In the genomic region with DNA sequence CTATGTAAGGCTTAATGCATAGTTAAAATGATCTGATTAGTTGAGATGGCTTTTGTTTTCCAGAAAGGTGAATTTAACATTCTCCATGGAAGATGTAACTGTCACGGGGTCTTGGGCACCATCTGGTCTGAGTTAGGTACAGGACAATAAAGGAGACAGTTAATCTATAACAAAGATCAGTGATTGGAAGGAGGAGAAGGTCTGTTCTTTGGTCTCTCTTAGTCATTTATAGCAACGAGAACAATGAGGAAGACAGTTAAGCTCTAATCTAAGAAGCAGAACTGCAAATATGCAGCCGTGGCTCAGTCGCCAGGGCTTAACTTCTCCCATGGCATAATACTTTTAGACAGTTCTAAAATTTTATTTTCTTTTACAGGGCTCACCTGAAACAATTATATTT, we compare ENCODE assay signal across 2 cellular contexts.
TF ChIP-seq lines count a peak whose summit lies in the region.

No MANE protein-coding gene starts in this region.

TF ChIP-seq in SK-N-SH treated with all-trans-retinoic acid at 6 μM for 48 hours, 23 proteins besides CTCF, POLR2A, EP300 and RAD21 (continued from another document):
- TF ChIP-seq RARB (CRISPR knock-in tag; IDR thresholded peaks at IDR 0.05) = no peak
- TF ChIP-seq ZNF8 (CRISPR knock-in tag; IDR thresholded peaks at IDR 0.05) = no peak
- TF ChIP-seq ZFP3 (CRISPR knock-in tag; IDR thresholded peaks at IDR 0.05) = no peak
- TF ChIP-seq ZC3H10 (CRISPR knock-in tag; IDR thresholded peaks at IDR 0.05) = no peak
- TF ChIP-seq OSR1 (CRISPR knock-in tag; IDR thresholded peaks at IDR 0.05) = no peak
- TF ChIP-seq ZNF565 (CRISPR knock-in tag; conservative IDR thresholded peaks at IDR 0.05; ENCODE audit: low read depth) = no peak
- TF ChIP-seq, protein P1, sequence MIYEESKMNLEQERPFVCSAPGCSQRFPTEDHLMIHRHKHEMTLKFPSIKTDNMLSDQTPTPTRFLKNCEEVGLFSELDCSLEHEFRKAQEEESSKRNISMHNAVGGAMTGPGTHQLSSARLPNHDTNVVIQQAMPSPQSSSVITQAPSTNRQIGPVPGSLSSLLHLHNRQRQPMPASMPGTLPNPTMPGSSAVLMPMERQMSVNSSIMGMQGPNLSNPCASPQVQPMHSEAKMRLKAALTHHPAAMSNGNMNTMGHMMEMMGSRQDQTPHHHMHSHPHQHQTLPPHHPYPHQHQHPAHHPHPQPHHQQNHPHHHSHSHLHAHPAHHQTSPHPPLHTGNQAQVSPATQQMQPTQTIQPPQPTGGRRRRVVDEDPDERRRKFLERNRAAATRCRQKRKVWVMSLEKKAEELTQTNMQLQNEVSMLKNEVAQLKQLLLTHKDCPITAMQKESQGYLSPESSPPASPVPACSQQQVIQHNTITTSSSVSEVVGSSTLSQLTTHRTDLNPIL (CRISPR knock-in tag; IDR thresholded peaks at IDR 0.05; ENCODE audit: low read depth) = no peak

TF ChIP-seq in SK-N-SH, 30 proteins besides CTCF, POLR2A, EP300 and RAD21 (continued from another document):
- TF ChIP-seq, protein P2, sequence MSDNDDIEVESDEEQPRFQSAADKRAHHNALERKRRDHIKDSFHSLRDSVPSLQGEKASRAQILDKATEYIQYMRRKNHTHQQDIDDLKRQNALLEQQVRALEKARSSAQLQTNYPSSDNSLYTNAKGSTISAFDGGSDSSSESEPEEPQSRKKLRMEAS (IDR thresholded peaks at IDR 0.05; ENCODE audit: low read depth) = no peak
- TF ChIP-seq TEAD4 (IDR thresholded peaks at IDR 0.05; ENCODE audit: borderline replicate concordance, insufficient read depth) (no peak), RXRA (IDR thresholded peaks at IDR 0.05; ENCODE audit: borderline replicate concordance, low read depth) (no peak), FOXM1 (IDR thresholded peaks at IDR 0.05; ENCODE audit: low read depth) (no peak), GATA2 (CRISPR knock-in tag; IDR thresholded peaks at IDR 0.05) (no peak), IRF3 (IDR thresholded peaks at IDR 0.05; ENCODE audit: low read depth, low read length) (no peak), MEF2A (IDR thresholded peaks at IDR 0.05; ENCODE audit: borderline replicate concordance, low read depth) (no peak), FOSL2 (IDR thresholded peaks at IDR 0.05; ENCODE audit: borderline replicate concordance, low read depth) (no peak), CHD2 (IDR thresholded peaks at IDR 0.05; ENCODE audit: low read length, partially characterized antibody) (no peak), TAF1 (IDR thresholded peaks at IDR 0.05; ENCODE audit: borderline replicate concordance, low read depth, low read length) (no peak), RCOR1 (IDR thresholded peaks at IDR 0.05; ENCODE audit: low read length) (no peak)
TF ChIP-seq in SK-N-SH: peak in this region for 0.
